Comparison of ENCODE assay signal across 13 cellular contexts in the genomic region with DNA sequence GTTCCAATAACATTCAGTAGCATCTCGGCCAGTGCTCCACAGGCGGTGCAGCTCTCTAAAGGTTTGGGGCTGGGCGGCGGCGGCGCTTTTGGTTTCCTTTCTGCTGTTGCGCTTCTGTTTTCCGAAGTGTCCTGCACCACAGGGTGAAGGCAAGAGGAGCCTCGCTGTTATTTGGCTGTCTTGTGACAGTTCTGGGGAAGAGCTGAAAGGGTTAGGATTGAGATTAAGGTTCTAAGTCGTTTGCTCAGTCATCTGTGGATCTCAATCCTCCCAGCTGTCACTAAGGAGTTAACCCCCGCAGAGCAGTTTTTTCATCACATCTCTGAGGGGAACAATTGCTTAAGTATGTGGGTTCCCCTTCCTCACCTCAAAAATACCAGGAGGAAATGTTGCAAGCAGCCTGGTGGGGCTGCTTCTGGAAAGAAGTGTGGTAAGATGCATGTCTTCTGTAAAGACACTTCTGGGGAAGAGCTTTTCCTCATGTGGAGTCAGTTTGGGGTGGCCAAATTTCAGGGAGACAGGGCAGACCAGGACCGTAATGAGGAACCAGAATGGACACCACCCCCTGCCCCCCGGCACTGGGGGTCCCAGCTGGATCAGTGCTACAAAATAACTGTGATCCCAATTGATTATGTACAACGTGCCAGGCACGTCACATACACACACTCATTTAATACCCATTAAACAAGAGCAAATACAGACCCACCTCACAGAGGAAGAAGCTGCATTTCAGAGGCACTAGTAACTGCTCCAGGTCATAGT. TPM values are rescaled to one million over a fixed set of nuclear protein-coding genes. Genes with fewer than 3 reads are reported as not detected.
DNase-seq lines count a peak whose midpoint lies in the region; ATAC-seq, FAIRE-seq and TF ChIP-seq lines count a peak whose summit lies in the region.
"Had no signal": no experiment of that assay in that cellular context is flagged by ENCODE, and none has a peak within 500 bp of the region (broad histone marks: within the 10 kb centered on the region; RNA-seq: fewer than 3 reads in every experiment).

No MANE protein-coding gene starts in this region.

- DNase-seq in D721Med (ENCODE audit: insufficient read length, low spot score) (peak; percentile 86), MM.1S (no peak), memory B cell (ENCODE audit: low spot score in 2 of 2) (no peak), NCI-H2081 (lab: John Stamatoyannopoulos, UW) (no peak)
- no peak for DNase-seq in activated T-helper 2 cell treated with anti-CD3 and anti-CD28 coated beads, Interferon-gamma antibody, Interleukin-2, Interleukin-4, amounts not matched to agents 10 μg/mL and 5 μg/mL and 100 μg/mL, durations not matched to agents 14 hours and 24 hours and 36 hours (ENCODE audit: low spot score)
- DNase-seq: activated gamma-delta T cell treated with Interleukin-2 at 50 U/mL for 16 hours, DMS53, RPMI8226, thyroid gland had no signal

- H3K36me3 ChIP-seq in MM.1S (replicated peaks; ENCODE audit: insufficient read depth, low read length), result no peaks in the 10 kb centered on the region

- no peaks in the 10 kb centered on the region for H3K9me3 ChIP-seq in MM.1S (replicated peaks; ENCODE audit: insufficient read depth, low read length)
- H3K9me3 ChIP-seq: thyroid gland had no signal

- H4K20me1 ChIP-seq in MM.1S (ENCODE audit: insufficient read depth, low read length), result no peaks in the 10 kb centered on the region

- TF ChIP-seq CTCF in D721Med (IDR thresholded peaks at IDR 0.05; ENCODE audit: insufficient read depth, missing control alignments) (no peak), MM.1S (IDR thresholded peaks at IDR 0.05; ENCODE audit: low read length) (no peak)

- H3K36me3 Mint-ChIP-seq in activated T-helper 2 cell treated with anti-CD3 and anti-CD28 coated beads, Interferon-gamma antibody, Interleukin-2, Interleukin-4, amounts not matched to agents 10 μg/mL and 5 μg/mL and 100 μg/mL, durations not matched to agents 14 hours and 24 hours and 36 hours (ENCODE audit: low read depth), result peaks cover 69% of the 10 kb centered on the region
- peaks cover 23% of the 10 kb centered on the region for H3K36me3 Mint-ChIP-seq in memory B cell

- peak overlapping the region; percentile 31; the same call in 1 of the 2 replicates for H3K27ac ChIP-seq in MM.1S (ENCODE audit: low read length)
- H3K27ac ChIP-seq: thyroid gland had no signal

- peak overlapping the region; percentile 46 for H3K27ac Mint-ChIP-seq in activated T-helper 2 cell treated with anti-CD3 and anti-CD28 coated beads, Interferon-gamma antibody, Interleukin-2, Interleukin-4, amounts not matched to agents 10 μg/mL and 5 μg/mL and 100 μg/mL, durations not matched to agents 14 hours and 24 hours and 36 hours
- no peak overlapping the region for H3K27ac Mint-ChIP-seq in memory B cell

- no peak overlapping the region for H3K9ac ChIP-seq in MM.1S (ENCODE audit: low read length)

- no peaks in the 10 kb centered on the region for H3K4me1 ChIP-seq in MM.1S (ENCODE audit: low read length)

- intact Hi-C loops in activated T-helper 2 cell treated with anti-CD3 and anti-CD28 coated beads, Interferon-gamma antibody, Interleukin-2, Interleukin-4, amounts not matched to agents 10 μg/mL and 5 μg/mL and 100 μg/mL, durations not matched to agents 14 hours and 24 hours and 36 hours (cut with micrococcal nuclease), result loop anchor here (1.0 to 2.0 kb wide), 3 partner anchors 9 to 32 kb away; partner anchors contain the start of gene IL17RA

- peak; percentile 83 for FAIRE-seq in D721Med (lab: Jason Lieb, UNC)

- peak overlapping the region; percentile 18; the same call in 1 of the 2 replicates for H3K4me2 ChIP-seq in MM.1S (ENCODE audit: low read depth, low read length)

- H3K27me3 Mint-ChIP-seq in activated T-helper 2 cell treated with anti-CD3 and anti-CD28 coated beads, Interferon-gamma antibody, Interleukin-2, Interleukin-4, amounts not matched to agents 10 μg/mL and 5 μg/mL and 100 μg/mL, durations not matched to agents 14 hours and 24 hours and 36 hours (ENCODE audit: low read depth), result no peaks in the 10 kb centered on the region
- no peaks in the 10 kb centered on the region for H3K27me3 Mint-ChIP-seq in memory B cell

- H3K79me2 ChIP-seq in MM.1S (ENCODE audit: low read length), result no peaks in the 10 kb centered on the region

- ATAC-seq in memory B cell (ENCODE audit: low read depth), result peak; percentile 27
- no peak for ATAC-seq in GM18502 (IDR thresholded peaks at IDR 0.05; ENCODE audit: poor library complexity, unreplicated experiment)
- no peak for ATAC-seq in GM18867 (IDR thresholded peaks at IDR 0.05; ENCODE audit: unreplicated experiment)
- no peak for ATAC-seq in HG03175 (IDR thresholded peaks at IDR 0.05; ENCODE audit: unreplicated experiment)

- H2AFZ ChIP-seq in MM.1S (ENCODE audit: low read length), result 0 out of 2 replicates have a peak overlapping the region, but pooled peaks have one; percentile 3

- H3K4me3 ChIP-seq in MM.1S (ENCODE audit: low read length), result no peak overlapping the region
- H3K4me3 ChIP-seq: thyroid gland had no signal

- no peaks in the 10 kb centered on the region for H3K27me3 ChIP-seq in MM.1S (replicated peaks; ENCODE audit: insufficient read depth, low read length)
- H3K27me3 ChIP-seq: thyroid gland had no signal

- peaks cover 23% of the 10 kb centered on the region for H3K4me1 Mint-ChIP-seq in activated T-helper 2 cell treated with anti-CD3 and anti-CD28 coated beads, Interferon-gamma antibody, Interleukin-2, Interleukin-4, amounts not matched to agents 10 μg/mL and 5 μg/mL and 100 μg/mL, durations not matched to agents 14 hours and 24 hours and 36 hours (ENCODE audit: low read depth)
- H3K4me1 Mint-ChIP-seq in memory B cell, result peaks cover 4% of the 10 kb centered on the region

- H3F3A ChIP-seq in MM.1S (ENCODE audit: insufficient read depth, low read length), result 0 out of 2 replicates have a peak, but pooled peaks cover 4% of the 10 kb centered on the region

- H3K4me3 Mint-ChIP-seq in activated T-helper 2 cell treated with anti-CD3 and anti-CD28 coated beads, Interferon-gamma antibody, Interleukin-2, Interleukin-4, amounts not matched to agents 10 μg/mL and 5 μg/mL and 100 μg/mL, durations not matched to agents 14 hours and 24 hours and 36 hours (ENCODE audit: low read depth), result peak overlapping the region; percentile 51
- H3K4me3 Mint-ChIP-seq in memory B cell, result no peak overlapping the region

- no peaks in the 10 kb centered on the region for H3K9me3 Mint-ChIP-seq in activated T-helper 2 cell treated with anti-CD3 and anti-CD28 coated beads, Interferon-gamma antibody, Interleukin-2, Interleukin-4, amounts not matched to agents 10 μg/mL and 5 μg/mL and 100 μg/mL, durations not matched to agents 14 hours and 24 hours and 36 hours
- H3K9me3 Mint-ChIP-seq in memory B cell, result no peaks in the 10 kb centered on the region

- no peaks in the 10 kb centered on the region for H3K9me2 ChIP-seq in MM.1S (replicated peaks; ENCODE audit: insufficient read depth, low read length)

RNA-seq across cellular contexts. Expression of gene TMEM121B, which starts 14.2 kb away (rescaled TPM):
- total RNA-seq in activated T-helper 2 cell treated with anti-CD3 and anti-CD28 coated beads, Interferon-gamma antibody, Interleukin-2, Interleukin-4, amounts not matched to agents 10 μg/mL and 5 μg/mL and 100 μg/mL, durations not matched to agents 14 hours and 24 hours and 36 hours, result 0.05 and 0.09 TPM in 2 replicates
- total RNA-seq: MCF 10A had no signal

RNA-seq across cellular contexts. Expression of gene IL17RA, which starts 22.2 kb away (rescaled TPM):
- 16.8 and 17.6 TPM in 2 replicates for total RNA-seq in activated T-helper 2 cell treated with anti-CD3 and anti-CD28 coated beads, Interferon-gamma antibody, Interleukin-2, Interleukin-4, amounts not matched to agents 10 μg/mL and 5 μg/mL and 100 μg/mL, durations not matched to agents 14 hours and 24 hours and 36 hours

RNA-seq across cellular contexts. Expression of gene HDHD5, which starts 52.1 kb away (rescaled TPM):
- total RNA-seq in activated T-helper 2 cell treated with anti-CD3 and anti-CD28 coated beads, Interferon-gamma antibody, Interleukin-2, Interleukin-4, amounts not matched to agents 10 μg/mL and 5 μg/mL and 100 μg/mL, durations not matched to agents 14 hours and 24 hours and 36 hours, result 44.3 and 44.8 TPM in 2 replicates
